In the genomic region with DNA sequence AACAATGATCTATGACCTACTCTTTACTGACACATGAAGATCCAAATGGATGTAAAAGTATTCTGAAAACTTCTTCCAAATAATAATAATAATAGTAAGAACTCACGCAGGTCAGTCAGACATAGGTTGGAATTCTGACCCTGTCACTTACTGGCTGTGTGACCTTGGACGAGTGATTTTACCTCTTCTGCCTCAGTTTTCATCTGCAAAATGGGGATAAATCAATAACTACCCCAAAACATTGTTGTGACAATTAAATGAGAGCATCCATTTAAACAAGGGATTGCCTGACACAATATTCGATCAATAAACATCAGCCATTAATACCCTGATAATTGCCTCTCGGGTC, we compare ENCODE assay signal across 8 cellular contexts. TPM values are rescaled to one million over a fixed set of nuclear protein-coding genes. Genes with fewer than 3 reads are reported as not detected.
DNase-seq lines count a peak whose midpoint lies in the region; ATAC-seq and TF ChIP-seq lines count a peak whose summit lies in the region.

No MANE protein-coding gene starts in this region.

- DNase-seq in GM12864 (ENCODE audit: low read depth) (no peak), SJSA1 (ENCODE audit: low read depth in 1 of 2, low spot score in 2 of 2) (no peak), fibroblast of pulmonary artery (ENCODE audit: low read depth) (no peak), retinal pigment epithelial cell (ENCODE audit: low read depth) (no peak), DMS153 (lab: John Stamatoyannopoulos, UW) (no peak)

- H3K4me1 ChIP-seq in SJSA1 (replicated peaks) = peaks cover 13% of the 10 kb centered on the region

- H3K4me3 ChIP-seq in GM12864 (ENCODE audit: low read depth, low read length) (peak overlapping the region; percentile 88), SJSA1 (peak overlapping the region; percentile 72), fibroblast of pulmonary artery (replicated peaks; ENCODE audit: low read depth, low read length) (peak overlapping the region; percentile 96), retinal pigment epithelial cell (ENCODE audit: low read length) (peak overlapping the region; percentile 79)

- TF ChIP-seq CTCF in GM12864 (IDR thresholded peaks at IDR 0.05; ENCODE audit: low read depth, low read length, missing control alignments) (no peak), fibroblast of pulmonary artery (IDR thresholded peaks at IDR 0.05; ENCODE audit: low read length, missing control alignments) (no peak), retinal pigment epithelial cell (conservative IDR thresholded peaks at IDR 0.05; ENCODE audit: low read depth, low read length) (no peak)

- ATAC-seq in GM19467 (IDR thresholded peaks at IDR 0.05; ENCODE audit: unreplicated experiment) = no peak
- no peak for ATAC-seq in GM18498 (IDR thresholded peaks at IDR 0.05; ENCODE audit: unreplicated experiment)
- ATAC-seq in GM19023 (IDR thresholded peaks at IDR 0.05; ENCODE audit: unreplicated experiment) = no peak

- H3K36me3 ChIP-seq in SJSA1 = 0 out of 2 replicates have a peak, but pooled peaks cover 6% of the 10 kb centered on the region

- no peaks in the 10 kb centered on the region for H3K27me3 ChIP-seq in SJSA1 (replicated peaks)

- H3K27ac ChIP-seq in SJSA1 = no peak overlapping the region

- no peaks in the 10 kb centered on the region for H3K9me3 ChIP-seq in SJSA1 (replicated peaks)

RNA-seq across cellular contexts. Expression of a gene that starts 0.6 kb away (rescaled TPM):
- total RNA-seq in SJSA1 (2014; rRNA removed; shearing (Covaris generic)) = 22.5 and 27.2 TPM in 2 replicates

RNA-seq across cellular contexts. Expression of a gene that starts 6.1 kb away (rescaled TPM):
- 12.1 and 16.8 TPM in 2 replicates for total RNA-seq in SJSA1 (2014; rRNA removed; shearing (Covaris generic))

RNA-seq across cellular contexts. Expression of a gene that starts 48.5 kb away (rescaled TPM):
- total RNA-seq in SJSA1 (2014; rRNA removed; shearing (Covaris generic)) = 81.5 and 143 TPM in 2 replicates
